In the genomic region with DNA sequence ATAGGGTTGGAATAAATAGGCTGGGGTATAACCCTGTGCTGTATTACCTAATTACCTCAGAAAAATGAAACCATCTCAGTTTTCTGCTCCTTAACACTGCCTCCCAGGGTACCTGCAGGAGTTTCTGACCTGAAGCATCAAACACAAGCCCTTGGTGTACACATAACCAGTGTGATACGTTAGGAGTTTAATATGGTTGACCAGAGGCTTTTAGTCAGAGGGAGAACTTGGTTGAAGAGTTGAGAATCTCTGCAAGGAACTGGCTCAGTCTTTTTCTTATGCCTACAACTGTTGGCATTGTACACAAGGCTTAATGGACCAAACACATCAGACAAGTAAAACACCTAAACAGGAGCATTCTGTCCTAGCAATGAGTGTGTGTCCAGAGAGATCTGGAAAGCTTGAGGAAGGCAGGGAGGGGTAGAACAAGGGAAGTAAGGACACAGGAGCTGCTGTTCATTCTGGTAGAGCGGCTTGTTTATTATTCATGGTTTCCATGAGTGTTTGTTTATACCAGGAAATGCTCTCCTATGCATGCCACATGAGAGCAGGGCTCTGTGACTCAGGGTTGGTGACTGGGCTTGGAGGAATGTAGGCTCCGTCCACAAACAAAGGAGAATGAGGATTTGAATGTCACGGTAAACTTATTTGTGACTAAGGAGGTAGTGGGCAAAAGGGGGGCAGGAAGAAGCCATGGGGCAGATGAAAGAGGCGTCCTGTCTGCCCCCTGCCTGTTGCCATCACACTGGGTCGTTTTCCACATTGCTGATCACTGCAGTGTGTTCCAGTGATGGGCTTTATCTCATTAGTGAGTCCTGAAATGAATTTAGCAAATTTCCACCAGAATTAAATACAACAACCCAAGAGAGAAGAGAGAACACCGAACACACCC, we compare ENCODE assay signal across 1 cellular context.
A peak's percentile ranks its signal among the peaks of the same experiment; 100 is the strongest.
TF ChIP-seq lines count a peak whose summit lies in the region.

No MANE protein-coding gene starts in this region.

TF ChIP-seq in HepG2, 621 proteins besides CTCF, POLR2A, EP300 and RAD21 (continued from another document and continues in another):
- TF ChIP-seq, protein P1, sequence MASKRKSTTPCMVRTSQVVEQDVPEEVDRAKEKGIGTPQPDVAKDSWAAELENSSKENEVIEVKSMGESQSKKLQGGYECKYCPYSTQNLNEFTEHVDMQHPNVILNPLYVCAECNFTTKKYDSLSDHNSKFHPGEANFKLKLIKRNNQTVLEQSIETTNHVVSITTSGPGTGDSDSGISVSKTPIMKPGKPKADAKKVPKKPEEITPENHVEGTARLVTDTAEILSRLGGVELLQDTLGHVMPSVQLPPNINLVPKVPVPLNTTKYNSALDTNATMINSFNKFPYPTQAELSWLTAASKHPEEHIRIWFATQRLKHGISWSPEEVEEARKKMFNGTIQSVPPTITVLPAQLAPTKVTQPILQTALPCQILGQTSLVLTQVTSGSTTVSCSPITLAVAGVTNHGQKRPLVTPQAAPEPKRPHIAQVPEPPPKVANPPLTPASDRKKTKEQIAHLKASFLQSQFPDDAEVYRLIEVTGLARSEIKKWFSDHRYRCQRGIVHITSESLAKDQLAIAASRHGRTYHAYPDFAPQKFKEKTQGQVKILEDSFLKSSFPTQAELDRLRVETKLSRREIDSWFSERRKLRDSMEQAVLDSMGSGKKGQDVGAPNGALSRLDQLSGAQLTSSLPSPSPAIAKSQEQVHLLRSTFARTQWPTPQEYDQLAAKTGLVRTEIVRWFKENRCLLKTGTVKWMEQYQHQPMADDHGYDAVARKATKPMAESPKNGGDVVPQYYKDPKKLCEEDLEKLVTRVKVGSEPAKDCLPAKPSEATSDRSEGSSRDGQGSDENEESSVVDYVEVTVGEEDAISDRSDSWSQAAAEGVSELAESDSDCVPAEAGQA (IDR thresholded peaks at IDR 0.05; ENCODE audit: low read depth), result no peak
- TF ChIP-seq, protein P1 (CRISPR knock-in tag; IDR thresholded peaks at IDR 0.05; ENCODE audit: borderline replicate concordance), result no peak
- TF ChIP-seq PCBP1 (IDR thresholded peaks at IDR 0.05; ENCODE audit: borderline replicate concordance, low read depth, low read length) (no peak), KMT2B (CRISPR knock-in tag; IDR thresholded peaks at IDR 0.05) (no peak), CBX2 (IDR thresholded peaks at IDR 0.05; ENCODE audit: low read depth, low read length) (no peak), CBX2 (CRISPR knock-in tag; IDR thresholded peaks at IDR 0.05; ENCODE audit: low read depth) (no peak), ZNF790 (CRISPR knock-in tag; IDR thresholded peaks at IDR 0.05; ENCODE audit: borderline replicate concordance) (no peak), FOXP1 (IDR thresholded peaks at IDR 0.05) (peak; percentile 66; the same call in 1 of the 2 replicates), FOXP1 (CRISPR knock-in tag; IDR thresholded peaks at IDR 0.05) (peak; percentile 87), ZFP36 (IDR thresholded peaks at IDR 0.05; ENCODE audit: borderline replicate concordance, low read depth, low read length, partially characterized antibody) (no peak), MEIS2 (CRISPR knock-in tag; IDR thresholded peaks at IDR 0.05) (no peak), ZNF3 (CRISPR knock-in tag; IDR thresholded peaks at IDR 0.05) (no peak), MBNL3 (CRISPR knock-in tag; conservative IDR thresholded peaks at IDR 0.05) (no peak), FLYWCH1 (CRISPR knock-in tag; IDR thresholded peaks at IDR 0.05) (no peak), ZNF7 (CRISPR knock-in tag; IDR thresholded peaks at IDR 0.05) (no peak), RFX3 (CRISPR knock-in tag; IDR thresholded peaks at IDR 0.05) (no peak), ZNF232 (CRISPR knock-in tag; IDR thresholded peaks at IDR 0.05; ENCODE audit: borderline replicate concordance) (no peak), MLLT10 (CRISPR knock-in tag; IDR thresholded peaks at IDR 0.05) (no peak), SP1 (IDR thresholded peaks at IDR 0.05) (no peak), SP1 (CRISPR knock-in tag; IDR thresholded peaks at IDR 0.05) (no peak)
- TF ChIP-seq, protein P2, sequence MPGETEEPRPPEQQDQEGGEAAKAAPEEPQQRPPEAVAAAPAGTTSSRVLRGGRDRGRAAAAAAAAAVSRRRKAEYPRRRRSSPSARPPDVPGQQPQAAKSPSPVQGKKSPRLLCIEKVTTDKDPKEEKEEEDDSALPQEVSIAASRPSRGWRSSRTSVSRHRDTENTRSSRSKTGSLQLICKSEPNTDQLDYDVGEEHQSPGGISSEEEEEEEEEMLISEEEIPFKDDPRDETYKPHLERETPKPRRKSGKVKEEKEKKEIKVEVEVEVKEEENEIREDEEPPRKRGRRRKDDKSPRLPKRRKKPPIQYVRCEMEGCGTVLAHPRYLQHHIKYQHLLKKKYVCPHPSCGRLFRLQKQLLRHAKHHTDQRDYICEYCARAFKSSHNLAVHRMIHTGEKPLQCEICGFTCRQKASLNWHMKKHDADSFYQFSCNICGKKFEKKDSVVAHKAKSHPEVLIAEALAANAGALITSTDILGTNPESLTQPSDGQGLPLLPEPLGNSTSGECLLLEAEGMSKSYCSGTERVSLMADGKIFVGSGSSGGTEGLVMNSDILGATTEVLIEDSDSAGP (CRISPR knock-in tag; IDR thresholded peaks at IDR 0.05; ENCODE audit: borderline replicate concordance), result no peak
- TF ChIP-seq, protein P3, sequence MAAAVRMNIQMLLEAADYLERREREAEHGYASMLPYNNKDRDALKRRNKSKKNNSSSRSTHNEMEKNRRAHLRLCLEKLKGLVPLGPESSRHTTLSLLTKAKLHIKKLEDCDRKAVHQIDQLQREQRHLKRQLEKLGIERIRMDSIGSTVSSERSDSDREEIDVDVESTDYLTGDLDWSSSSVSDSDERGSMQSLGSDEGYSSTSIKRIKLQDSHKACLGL (CRISPR knock-in tag; IDR thresholded peaks at IDR 0.05), result no peak
- TF ChIP-seq, protein P4, sequence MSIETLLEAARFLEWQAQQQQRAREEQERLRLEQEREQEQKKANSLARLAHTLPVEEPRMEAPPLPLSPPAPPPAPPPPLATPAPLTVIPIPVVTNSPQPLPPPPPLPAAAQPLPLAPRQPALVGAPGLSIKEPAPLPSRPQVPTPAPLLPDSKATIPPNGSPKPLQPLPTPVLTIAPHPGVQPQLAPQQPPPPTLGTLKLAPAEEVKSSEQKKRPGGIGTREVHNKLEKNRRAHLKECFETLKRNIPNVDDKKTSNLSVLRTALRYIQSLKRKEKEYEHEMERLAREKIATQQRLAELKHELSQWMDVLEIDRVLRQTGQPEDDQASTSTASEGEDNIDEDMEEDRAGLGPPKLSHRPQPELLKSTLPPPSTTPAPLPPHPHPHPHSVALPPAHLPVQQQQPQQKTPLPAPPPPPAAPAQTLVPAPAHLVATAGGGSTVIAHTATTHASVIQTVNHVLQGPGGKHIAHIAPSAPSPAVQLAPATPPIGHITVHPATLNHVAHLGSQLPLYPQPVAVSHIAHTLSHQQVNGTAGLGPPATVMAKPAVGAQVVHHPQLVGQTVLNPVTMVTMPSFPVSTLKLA (IDR thresholded peaks at IDR 0.05), result peak; percentile 57; the same call in 1 of the 2 replicates
- TF ChIP-seq, protein P5, sequence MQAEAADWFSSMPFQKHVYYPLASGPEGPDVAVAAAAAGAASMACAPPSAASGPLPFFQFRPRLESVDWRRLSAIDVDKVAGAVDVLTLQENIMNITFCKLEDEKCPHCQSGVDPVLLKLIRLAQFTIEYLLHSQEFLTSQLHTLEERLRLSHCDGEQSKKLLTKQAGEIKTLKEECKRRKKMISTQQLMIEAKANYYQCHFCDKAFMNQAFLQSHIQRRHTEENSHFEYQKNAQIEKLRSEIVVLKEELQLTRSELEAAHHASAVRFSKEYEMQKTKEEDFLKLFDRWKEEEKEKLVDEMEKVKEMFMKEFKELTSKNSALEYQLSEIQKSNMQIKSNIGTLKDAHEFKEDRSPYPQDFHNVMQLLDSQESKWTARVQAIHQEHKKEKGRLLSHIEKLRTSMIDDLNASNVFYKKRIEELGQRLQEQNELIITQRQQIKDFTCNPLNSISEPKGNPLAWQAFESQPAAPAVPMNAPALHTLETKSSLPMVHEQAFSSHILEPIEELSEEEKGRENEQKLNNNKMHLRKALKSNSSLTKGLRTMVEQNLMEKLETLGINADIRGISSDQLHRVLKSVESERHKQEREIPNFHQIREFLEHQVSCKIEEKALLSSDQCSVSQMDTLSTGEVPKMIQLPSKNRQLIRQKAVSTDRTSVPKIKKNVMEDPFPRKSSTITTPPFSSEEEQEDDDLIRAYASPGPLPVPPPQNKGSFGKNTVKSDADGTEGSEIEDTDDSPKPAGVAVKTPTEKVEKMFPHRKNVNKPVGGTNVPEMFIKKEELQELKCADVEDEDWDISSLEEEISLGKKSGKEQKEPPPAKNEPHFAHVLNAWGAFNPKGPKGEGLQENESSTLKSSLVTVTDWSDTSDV (CRISPR knock-in tag; IDR thresholded peaks at IDR 0.05), result no peak
- TF ChIP-seq, protein P6, sequence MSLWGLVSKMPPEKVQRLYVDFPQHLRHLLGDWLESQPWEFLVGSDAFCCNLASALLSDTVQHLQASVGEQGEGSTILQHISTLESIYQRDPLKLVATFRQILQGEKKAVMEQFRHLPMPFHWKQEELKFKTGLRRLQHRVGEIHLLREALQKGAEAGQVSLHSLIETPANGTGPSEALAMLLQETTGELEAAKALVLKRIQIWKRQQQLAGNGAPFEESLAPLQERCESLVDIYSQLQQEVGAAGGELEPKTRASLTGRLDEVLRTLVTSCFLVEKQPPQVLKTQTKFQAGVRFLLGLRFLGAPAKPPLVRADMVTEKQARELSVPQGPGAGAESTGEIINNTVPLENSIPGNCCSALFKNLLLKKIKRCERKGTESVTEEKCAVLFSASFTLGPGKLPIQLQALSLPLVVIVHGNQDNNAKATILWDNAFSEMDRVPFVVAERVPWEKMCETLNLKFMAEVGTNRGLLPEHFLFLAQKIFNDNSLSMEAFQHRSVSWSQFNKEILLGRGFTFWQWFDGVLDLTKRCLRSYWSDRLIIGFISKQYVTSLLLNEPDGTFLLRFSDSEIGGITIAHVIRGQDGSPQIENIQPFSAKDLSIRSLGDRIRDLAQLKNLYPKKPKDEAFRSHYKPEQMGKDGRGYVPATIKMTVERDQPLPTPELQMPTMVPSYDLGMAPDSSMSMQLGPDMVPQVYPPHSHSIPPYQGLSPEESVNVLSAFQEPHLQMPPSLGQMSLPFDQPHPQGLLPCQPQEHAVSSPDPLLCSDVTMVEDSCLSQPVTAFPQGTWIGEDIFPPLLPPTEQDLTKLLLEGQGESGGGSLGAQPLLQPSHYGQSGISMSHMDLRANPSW (CRISPR knock-in tag; IDR thresholded peaks at IDR 0.05; ENCODE audit: borderline replicate concordance), result no peak
- TF ChIP-seq, protein P7, sequence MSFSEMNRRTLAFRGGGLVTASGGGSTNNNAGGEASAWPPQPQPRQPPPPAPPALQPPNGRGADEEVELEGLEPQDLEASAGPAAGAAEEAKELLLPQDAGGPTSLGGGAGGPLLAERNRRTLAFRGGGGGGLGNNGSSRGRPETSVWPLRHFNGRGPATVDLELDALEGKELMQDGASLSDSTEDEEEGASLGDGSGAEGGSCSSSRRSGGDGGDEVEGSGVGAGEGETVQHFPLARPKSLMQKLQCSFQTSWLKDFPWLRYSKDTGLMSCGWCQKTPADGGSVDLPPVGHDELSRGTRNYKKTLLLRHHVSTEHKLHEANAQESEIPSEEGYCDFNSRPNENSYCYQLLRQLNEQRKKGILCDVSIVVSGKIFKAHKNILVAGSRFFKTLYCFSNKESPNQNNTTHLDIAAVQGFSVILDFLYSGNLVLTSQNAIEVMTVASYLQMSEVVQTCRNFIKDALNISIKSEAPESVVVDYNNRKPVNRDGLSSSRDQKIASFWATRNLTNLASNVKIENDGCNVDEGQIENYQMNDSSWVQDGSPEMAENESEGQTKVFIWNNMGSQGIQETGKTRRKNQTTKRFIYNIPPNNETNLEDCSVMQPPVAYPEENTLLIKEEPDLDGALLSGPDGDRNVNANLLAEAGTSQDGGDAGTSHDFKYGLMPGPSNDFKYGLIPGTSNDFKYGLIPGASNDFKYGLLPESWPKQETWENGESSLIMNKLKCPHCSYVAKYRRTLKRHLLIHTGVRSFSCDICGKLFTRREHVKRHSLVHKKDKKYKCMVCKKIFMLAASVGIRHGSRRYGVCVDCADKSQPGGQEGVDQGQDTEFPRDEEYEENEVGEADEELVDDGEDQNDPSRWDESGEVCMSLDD (CRISPR knock-in tag; IDR thresholded peaks at IDR 0.05; ENCODE audit: borderline replicate concordance), result no peak
- TF ChIP-seq, protein P8, sequence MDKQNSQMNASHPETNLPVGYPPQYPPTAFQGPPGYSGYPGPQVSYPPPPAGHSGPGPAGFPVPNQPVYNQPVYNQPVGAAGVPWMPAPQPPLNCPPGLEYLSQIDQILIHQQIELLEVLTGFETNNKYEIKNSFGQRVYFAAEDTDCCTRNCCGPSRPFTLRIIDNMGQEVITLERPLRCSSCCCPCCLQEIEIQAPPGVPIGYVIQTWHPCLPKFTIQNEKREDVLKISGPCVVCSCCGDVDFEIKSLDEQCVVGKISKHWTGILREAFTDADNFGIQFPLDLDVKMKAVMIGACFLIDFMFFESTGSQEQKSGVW (CRISPR knock-in tag; IDR thresholded peaks at IDR 0.05; ENCODE audit: borderline replicate concordance), result no peak
- TF ChIP-seq, protein P9, sequence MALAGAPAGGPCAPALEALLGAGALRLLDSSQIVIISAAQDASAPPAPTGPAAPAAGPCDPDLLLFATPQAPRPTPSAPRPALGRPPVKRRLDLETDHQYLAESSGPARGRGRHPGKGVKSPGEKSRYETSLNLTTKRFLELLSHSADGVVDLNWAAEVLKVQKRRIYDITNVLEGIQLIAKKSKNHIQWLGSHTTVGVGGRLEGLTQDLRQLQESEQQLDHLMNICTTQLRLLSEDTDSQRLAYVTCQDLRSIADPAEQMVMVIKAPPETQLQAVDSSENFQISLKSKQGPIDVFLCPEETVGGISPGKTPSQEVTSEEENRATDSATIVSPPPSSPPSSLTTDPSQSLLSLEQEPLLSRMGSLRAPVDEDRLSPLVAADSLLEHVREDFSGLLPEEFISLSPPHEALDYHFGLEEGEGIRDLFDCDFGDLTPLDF (CRISPR knock-in tag; IDR thresholded peaks at IDR 0.05), result no peak
